ENCODE assay signal across 20 cellular contexts in the genomic region with DNA sequence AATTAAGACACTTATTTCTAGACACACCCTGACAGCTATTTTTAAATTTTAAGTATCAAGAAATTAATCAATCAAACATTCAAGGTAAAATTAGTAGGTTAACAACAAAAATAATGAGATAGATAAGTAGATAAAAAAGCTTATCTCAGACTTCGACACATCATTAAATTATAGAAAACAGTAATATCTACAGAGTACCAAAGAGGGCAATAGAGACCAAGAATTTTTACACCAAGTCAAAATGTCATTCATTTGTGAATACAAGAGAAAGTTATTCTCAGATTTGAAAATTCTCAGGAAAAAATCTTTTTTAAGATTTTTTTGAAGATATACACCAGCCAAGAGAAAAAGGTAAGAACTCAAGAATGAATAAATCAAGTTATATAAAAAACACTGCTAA.
"Had no signal": no experiment of that assay in that cellular context is flagged by ENCODE, and none has a peak within 500 bp of the region (broad histone marks: within the 10 kb centered on the region; RNA-seq: fewer than 3 reads in every experiment).

No MANE protein-coding gene starts in this region.

- H3K4me3 ChIP-seq: mucosa of descending colon, spleen, thyroid gland had no signal

- FAIRE-seq: urothelium cell line had no signal

- H2AFZ ChIP-seq: parathyroid adenoma had no signal

- H3K4me3 Mint-ChIP-seq: activated CD4-positive, alpha-beta T cell treated with anti-CD3 and anti-CD28 coated beads, Interleukin-2, amount 10 ng/mL, durations not matched to agents 7 days and 5 days; activated T-cell treated with anti-CD3 and anti-CD28 coated beads, Interleukin-2, amount 50 U/mL, for 4 hours; central memory CD8-positive, alpha-beta T cell; memory B cell; naive thymus-derived CD8-positive, alpha-beta T cell; stimulated activated memory B cell treated with anti-CD40 and anti-IgM and Interleukin-4, amounts not matched to agents 10 μg/mL and 1 μg/mL and 100 μg/mL, for 72 hours; T-cell had no signal

- H3K36me3 ChIP-seq: spleen, thyroid gland had no signal

- DNase-seq: activated CD4-positive, alpha-beta T cell treated with anti-CD3 and anti-CD28 coated beads, Interleukin-2, amount 10 ng/mL, durations not matched to agents 7 days and 5 days; activated CD8-positive, alpha-beta memory T cell treated with anti-CD3 and anti-CD28 coated beads, Interleukin-2, amount 50 U/mL, for 4 hours; activated effector memory CD4-positive, alpha-beta T cell treated with anti-CD3 and anti-CD28 coated beads, Interleukin-2, amount 50 U/mL, for 16 hours; activated naive CD4-positive, alpha-beta T cell treated with anti-CD3 and anti-CD28 coated beads, Interleukin-2, amount 50 U/mL, for 16 hours; activated T-cell treated with anti-CD3 and anti-CD28 coated beads, Interleukin-2, amount 50 U/mL, for 4 hours; aorta; cortex of kidney; effector CD4-positive, alpha-beta T cell; left ventricle myocardium superior; mucosa of descending colon; naive thymus-derived CD8-positive, alpha-beta T cell; spleen; stimulated activated CD4-positive, alpha-beta T cell treated with anti-CD3 and anti-CD28 coated beads, Interleukin-4, amount 100 ng/mL, for 4 hours; T-cell; thyroid gland had no signal

- H3K9me3 Mint-ChIP-seq: activated CD4-positive, alpha-beta T cell treated with anti-CD3 and anti-CD28 coated beads, Interleukin-2, amount 10 ng/mL, durations not matched to agents 7 days and 5 days; stimulated activated memory B cell treated with anti-CD40 and anti-IgM and Interleukin-4, amounts not matched to agents 10 μg/mL and 1 μg/mL and 100 μg/mL, for 72 hours had no signal

- H3K27ac Mint-ChIP-seq: activated CD4-positive, alpha-beta T cell treated with anti-CD3 and anti-CD28 coated beads, Interleukin-2, amount 10 ng/mL, durations not matched to agents 7 days and 5 days; memory B cell; naive thymus-derived CD8-positive, alpha-beta T cell; stimulated activated memory B cell treated with anti-CD40 and anti-IgM and Interleukin-4, amounts not matched to agents 10 μg/mL and 1 μg/mL and 100 μg/mL, for 72 hours; T-cell had no signal

- H3K4me1 ChIP-seq: parathyroid adenoma, spleen, thyroid gland had no signal

- H3K27me3 ChIP-seq: spleen, thyroid gland had no signal

- H3K9me3 ChIP-seq: mucosa of descending colon, spleen, thyroid gland had no signal

- H3K4me1 Mint-ChIP-seq: activated CD4-positive, alpha-beta T cell treated with anti-CD3 and anti-CD28 coated beads, Interleukin-2, amount 10 ng/mL, durations not matched to agents 7 days and 5 days; central memory CD8-positive, alpha-beta T cell; memory B cell; naive thymus-derived CD8-positive, alpha-beta T cell; stimulated activated memory B cell treated with anti-CD40 and anti-IgM and Interleukin-4, amounts not matched to agents 10 μg/mL and 1 μg/mL and 100 μg/mL, for 72 hours; T-cell had no signal

- H3K27ac ChIP-seq: parathyroid adenoma, spleen, thyroid gland had no signal

- H3K27me3 Mint-ChIP-seq: activated CD4-positive, alpha-beta T cell treated with anti-CD3 and anti-CD28 coated beads, Interleukin-2, amount 10 ng/mL, durations not matched to agents 7 days and 5 days; central memory CD8-positive, alpha-beta T cell; naive thymus-derived CD8-positive, alpha-beta T cell; T-cell had no signal

- H3K79me2 ChIP-seq: parathyroid adenoma had no signal

- H3K36me3 Mint-ChIP-seq: memory B cell; stimulated activated memory B cell treated with anti-CD40 and anti-IgM and Interleukin-4, amounts not matched to agents 10 μg/mL and 1 μg/mL and 100 μg/mL, for 72 hours; T-cell had no signal

- H3K9ac ChIP-seq: parathyroid adenoma had no signal
